ENCODE assay signal across 8 cellular contexts in the genomic region with DNA sequence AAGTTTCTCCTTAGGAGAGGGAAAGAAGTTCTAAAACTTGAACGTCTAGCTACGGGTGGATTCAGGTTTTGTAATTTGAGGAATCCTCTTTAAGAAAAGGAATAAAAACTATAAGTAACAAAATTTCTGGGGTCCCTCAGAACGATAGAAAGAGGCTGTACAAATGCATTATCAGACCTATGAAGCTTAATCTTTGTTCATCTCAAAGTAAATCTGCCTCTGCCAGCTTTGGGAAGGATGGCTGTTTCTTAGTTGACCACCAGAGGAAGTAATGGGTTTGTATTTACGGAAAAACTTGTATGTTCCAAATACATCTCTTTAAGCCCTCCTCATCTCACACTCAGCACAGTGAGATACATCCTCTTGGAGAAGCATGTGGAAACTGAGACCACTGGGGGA. TPM values are rescaled to one million over a fixed set of nuclear protein-coding genes. Genes with fewer than 3 reads are reported as not detected.
DNase-seq lines count a peak whose midpoint lies in the region; ATAC-seq and TF ChIP-seq lines count a peak whose summit lies in the region.

No MANE protein-coding gene starts in this region.

- peaks cover 16% of the 10 kb centered on the region for H3K4me1 Mint-ChIP-seq in activated T-helper 17 cell treated with anti-CD3 and anti-CD28 coated beads, Interleukin-2, amount 50 U/mL, for 72 hours
- peaks cover 19% of the 10 kb centered on the region for H3K4me1 Mint-ChIP-seq in stimulated activated memory B cell treated with anti-CD40 and anti-IgM and Interleukin-4, amounts not matched to agents 10 μg/mL and 1 μg/mL and 100 μg/mL, for 72 hours

- H3K4me3 ChIP-seq in iPS-11a (ENCODE audit: low read depth, low read length), result peak overlapping the region; percentile 53

- DNase-seq in NCI-H526 (lab: John Stamatoyannopoulos, UW) (peak; percentile 44 to 54), NCI-H526 treated with DMSO at 0.1 percent for 48 hours (lab: John Stamatoyannopoulos, UW) (no peak)

- H3K36me3 Mint-ChIP-seq in activated T-helper 17 cell treated with anti-CD3 and anti-CD28 coated beads, Interleukin-2, amount 50 U/mL, for 72 hours (ENCODE audit: low read depth), result peaks cover 19% of the 10 kb centered on the region
- H3K36me3 Mint-ChIP-seq in stimulated activated memory B cell treated with anti-CD40 and anti-IgM and Interleukin-4, amounts not matched to agents 10 μg/mL and 1 μg/mL and 100 μg/mL, for 72 hours, result peaks cover 8% of the 10 kb centered on the region

- H3K9me3 Mint-ChIP-seq in activated T-helper 17 cell treated with anti-CD3 and anti-CD28 coated beads, Interleukin-2, amount 50 U/mL, for 72 hours, result no peaks in the 10 kb centered on the region
- no peaks in the 10 kb centered on the region for H3K9me3 Mint-ChIP-seq in stimulated activated memory B cell treated with anti-CD40 and anti-IgM and Interleukin-4, amounts not matched to agents 10 μg/mL and 1 μg/mL and 100 μg/mL, for 72 hours

- no peaks in the 10 kb centered on the region for H3K27me3 Mint-ChIP-seq in activated T-helper 17 cell treated with anti-CD3 and anti-CD28 coated beads, Interleukin-2, amount 50 U/mL, for 72 hours
- no peaks in the 10 kb centered on the region for H3K27me3 Mint-ChIP-seq in stimulated activated memory B cell treated with anti-CD40 and anti-IgM and Interleukin-4, amounts not matched to agents 10 μg/mL and 1 μg/mL and 100 μg/mL, for 72 hours

- H3K4me3 Mint-ChIP-seq in activated T-helper 17 cell treated with anti-CD3 and anti-CD28 coated beads, Interleukin-2, amount 50 U/mL, for 72 hours, result peak overlapping the region; percentile 90
- peak overlapping the region; percentile 85 for H3K4me3 Mint-ChIP-seq in stimulated activated memory B cell treated with anti-CD40 and anti-IgM and Interleukin-4, amounts not matched to agents 10 μg/mL and 1 μg/mL and 100 μg/mL, for 72 hours

- TF ChIP-seq CTCF in LNCAP (IDR thresholded peaks at IDR 0.05), result peak; percentile 36

- ATAC-seq in activated T-helper 17 cell treated with anti-CD3 and anti-CD28 coated beads, Interleukin-2, amount 50 U/mL, for 72 hours (replicated peaks), result no peak
- no peak for ATAC-seq in stimulated activated memory B cell treated with anti-CD40 and anti-IgM and Interleukin-4, amounts not matched to agents 10 μg/mL and 1 μg/mL and 100 μg/mL, for 72 hours
- no peak for ATAC-seq in activated CD4-positive, CD25-positive, alpha-beta regulatory T cell treated with anti-CD3 and anti-CD28 coated beads, Interleukin-2, amount 50 U/mL, for 24 hours
- ATAC-seq in HG03354 (IDR thresholded peaks at IDR 0.05; ENCODE audit: poor library complexity, severe bottlenecking, unreplicated experiment), result no peak

- peak overlapping the region; percentile 93 for H3K27ac Mint-ChIP-seq in activated T-helper 17 cell treated with anti-CD3 and anti-CD28 coated beads, Interleukin-2, amount 50 U/mL, for 72 hours
- H3K27ac Mint-ChIP-seq in stimulated activated memory B cell treated with anti-CD40 and anti-IgM and Interleukin-4, amounts not matched to agents 10 μg/mL and 1 μg/mL and 100 μg/mL, for 72 hours, result peak overlapping the region; percentile 98

RNA-seq across cellular contexts. Expression of a gene that starts 0.9 kb away (rescaled TPM):
- total RNA-seq in activated T-helper 17 cell treated with anti-CD3 and anti-CD28 coated beads, Interleukin-2, amount 50 U/mL, for 72 hours, result 1 to 10 TPM; 2.8 to 5.0 TPM

RNA-seq across cellular contexts. Expression of a gene that starts 27.0 kb away (rescaled TPM):
- 10 to 100 TPM; 12.2 to 13.3 TPM for total RNA-seq in activated T-helper 17 cell treated with anti-CD3 and anti-CD28 coated beads, Interleukin-2, amount 50 U/mL, for 72 hours

RNA-seq across cellular contexts. Expression of a gene that starts 27.5 kb away (rescaled TPM):
- 10 to 100 TPM; 15.0 to 18.4 TPM for total RNA-seq in activated T-helper 17 cell treated with anti-CD3 and anti-CD28 coated beads, Interleukin-2, amount 50 U/mL, for 72 hours

RNA-seq across cellular contexts. Expression of a gene that starts 27.7 kb away (rescaled TPM):
- 10 to 100 TPM; 25.1 to 30.6 TPM for total RNA-seq in activated T-helper 17 cell treated with anti-CD3 and anti-CD28 coated beads, Interleukin-2, amount 50 U/mL, for 72 hours
